In genomic region chr15:73183071-73183470, GRCh38 we compare ENCODE assay signal across 17 cellular contexts.
"Had no signal": no experiment of that assay in that cellular context is flagged by ENCODE, and none has a peak within 500 bp of the region (broad histone marks: within the 10 kb centered on the region; RNA-seq: fewer than 3 reads in every experiment).

No MANE protein-coding gene starts in this region.

- H3K27ac ChIP-seq: body of pancreas, spleen, thyroid gland had no signal

- H3K27me3 ChIP-seq: body of pancreas, spleen, thyroid gland had no signal

- DNase-seq: activated B cell treated with CpG ODN at 0.5 μM for 24 hours; activated CD4-positive, alpha-beta memory T cell treated with anti-CD3 and anti-CD28 coated beads for 36 hours; activated CD4-positive, alpha-beta T cell treated with anti-CD3 and anti-CD28 coated beads for 4 hours; activated naive CD8-positive, alpha-beta T cell treated with anti-CD3 and anti-CD28 coated beads, Interleukin-2, amount 10 ng/mL, durations not matched to agents 7 days and 5 days; activated T-cell treated with anti-CD3 and anti-CD28 coated beads for 4 hours; body of pancreas; foreskin melanocyte; left ventricle myocardium superior; mucosa of descending colon; naive thymus-derived CD4-positive, alpha-beta T cell; posterior cingulate gyrus; retina; spleen; stimulated activated naive B cell treated with anti-CD40 and anti-IgM and Interleukin-4, amounts not matched to agents 10 μg/mL and 1 μg/mL and 100 μg/mL, for 72 hours; SW 1271; T-helper 2 cell; thyroid gland had no signal

- H3K36me3 ChIP-seq: spleen, thyroid gland had no signal

- ATAC-seq: body of pancreas; left ventricle myocardium superior; mucosa of descending colon; naive thymus-derived CD4-positive, alpha-beta T cell; stimulated activated naive B cell treated with anti-CD40 and anti-IgM and Interleukin-4, amounts not matched to agents 10 μg/mL and 1 μg/mL and 100 μg/mL, for 72 hours had no signal

- H3K4me3 ChIP-seq: body of pancreas, mucosa of descending colon, spleen, thyroid gland had no signal
